Comparison of ENCODE assay signal across 30 cellular contexts in the genomic region with DNA sequence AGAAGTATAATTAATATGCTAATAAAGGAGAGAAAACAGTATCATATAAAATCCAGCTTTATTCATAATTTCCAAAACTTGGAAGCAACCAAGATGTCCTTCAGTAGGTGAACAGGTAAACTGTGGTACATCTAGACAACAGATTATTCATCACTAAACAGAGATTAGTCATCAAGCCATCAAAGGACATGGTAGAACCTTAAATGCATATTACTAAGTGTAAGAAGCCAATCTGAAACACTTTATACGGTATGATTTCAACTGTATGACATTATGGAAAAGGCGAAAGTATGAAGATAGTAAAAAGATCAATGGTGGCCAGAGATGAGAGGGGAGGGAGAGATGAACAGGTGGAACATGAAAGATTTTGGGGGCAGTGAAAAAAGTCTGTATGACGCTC.
"Had no signal": no experiment of that assay in that cellular context is flagged by ENCODE, and none has a peak within 500 bp of the region (broad histone marks: within the 10 kb centered on the region; RNA-seq: fewer than 3 reads in every experiment).

No MANE protein-coding gene starts in this region.

- H3K36me3 Mint-ChIP-seq: activated CD4-positive, alpha-beta memory T cell treated with anti-CD3 and anti-CD28 coated beads for 36 hours; IgD-negative memory B cell had no signal

- H3K27ac Mint-ChIP-seq: activated B cell treated with CpG ODN at 0.5 μM for 24 hours; activated CD4-positive, alpha-beta memory T cell treated with anti-CD3 and anti-CD28 coated beads for 36 hours; activated naive CD8-positive, alpha-beta T cell; activated T-helper 1 cell treated with anti-CD3 and anti-CD28 coated beads, Interleukin-12 subunit alpha, Interleukin-12 subunit beta, Interleukin-2, Interleukin-4 antibody, amounts not matched to agents 30 ng/mL and 10 ng/mL and 1 ng/mL, durations not matched to agents 14 hours and 24 hours and 36 hours had no signal

- H3K36me3 ChIP-seq: ascending aorta had no signal

- H3K4me3 ChIP-seq: ascending aorta, PC-9 had no signal

- H3K9me3 ChIP-seq: ascending aorta had no signal

- H3K9me3 Mint-ChIP-seq: activated B cell treated with CpG ODN at 0.5 μM for 24 hours; activated CD4-positive, alpha-beta memory T cell treated with anti-CD3 and anti-CD28 coated beads for 36 hours; activated T-helper 1 cell treated with anti-CD3 and anti-CD28 coated beads, Interleukin-12 subunit alpha, Interleukin-12 subunit beta, Interleukin-2, Interleukin-4 antibody, amounts not matched to agents 30 ng/mL and 10 ng/mL and 1 ng/mL, durations not matched to agents 14 hours and 24 hours and 36 hours; IgD-negative memory B cell had no signal

- H3K4me1 Mint-ChIP-seq: activated B cell treated with CpG ODN at 0.5 μM for 24 hours, IgD-negative memory B cell had no signal

- H3K4me3 Mint-ChIP-seq: activated B cell treated with CpG ODN at 0.5 μM for 24 hours; activated CD4-positive, alpha-beta memory T cell treated with anti-CD3 and anti-CD28 coated beads for 36 hours; activated naive CD8-positive, alpha-beta T cell; activated T-helper 1 cell treated with anti-CD3 and anti-CD28 coated beads, Interleukin-12 subunit alpha, Interleukin-12 subunit beta, Interleukin-2, Interleukin-4 antibody, amounts not matched to agents 30 ng/mL and 10 ng/mL and 1 ng/mL, durations not matched to agents 14 hours and 24 hours and 36 hours; IgD-negative memory B cell had no signal

- H3K27me3 Mint-ChIP-seq: activated B cell treated with CpG ODN at 0.5 μM for 24 hours; activated CD4-positive, alpha-beta memory T cell treated with anti-CD3 and anti-CD28 coated beads for 36 hours; activated naive CD8-positive, alpha-beta T cell; IgD-negative memory B cell had no signal

- H3K27me3 ChIP-seq: ascending aorta had no signal

- DNase-seq: activated B cell treated with CpG ODN at 0.5 μM for 24 hours; activated CD4-positive, alpha-beta memory T cell treated with anti-CD3 and anti-CD28 coated beads for 36 hours; activated CD4-positive, alpha-beta T cell treated with anti-CD3 and anti-CD28 coated beads, Interleukin-2, amount 50 U/mL, for 1 hour; activated CD8-positive, alpha-beta memory T cell treated with anti-CD3 and anti-CD28 coated beads, Interleukin-2, amount 50 U/mL, for 4 hours; activated effector memory CD4-positive, alpha-beta T cell treated with Interleukin-2 at 50 U/mL for 16 hours; activated T-cell treated with anti-CD3 and anti-CD28 coated beads for 4 hours; amygdala; Kasumi-1; KG1; NCI-H1092 treated with DMSO at 0.1 percent for 48 hours; NCI-H1417; NCI-H146; NCI-H187; NCI-H2029 treated with DMSO at 0.1 percent for 48 hours; NCI-H2107; NCI-H2171; NCI-H510A; NCI-H526; NCI-H748 treated with DMSO at 0.1 percent for 48 hours; NK-92 treated with Interleukin-12 subunit alpha and Interleukin-12 subunit beta, amount 100 ng/mL, for 24 hours; PC-9; Right ventricle myocardium superior; SW 1271; T-helper 1 cell; T-helper 2 cell; T-helper 9 cell had no signal
